Comparison of ENCODE assay signal across 1 cellular context in the genomic region with DNA sequence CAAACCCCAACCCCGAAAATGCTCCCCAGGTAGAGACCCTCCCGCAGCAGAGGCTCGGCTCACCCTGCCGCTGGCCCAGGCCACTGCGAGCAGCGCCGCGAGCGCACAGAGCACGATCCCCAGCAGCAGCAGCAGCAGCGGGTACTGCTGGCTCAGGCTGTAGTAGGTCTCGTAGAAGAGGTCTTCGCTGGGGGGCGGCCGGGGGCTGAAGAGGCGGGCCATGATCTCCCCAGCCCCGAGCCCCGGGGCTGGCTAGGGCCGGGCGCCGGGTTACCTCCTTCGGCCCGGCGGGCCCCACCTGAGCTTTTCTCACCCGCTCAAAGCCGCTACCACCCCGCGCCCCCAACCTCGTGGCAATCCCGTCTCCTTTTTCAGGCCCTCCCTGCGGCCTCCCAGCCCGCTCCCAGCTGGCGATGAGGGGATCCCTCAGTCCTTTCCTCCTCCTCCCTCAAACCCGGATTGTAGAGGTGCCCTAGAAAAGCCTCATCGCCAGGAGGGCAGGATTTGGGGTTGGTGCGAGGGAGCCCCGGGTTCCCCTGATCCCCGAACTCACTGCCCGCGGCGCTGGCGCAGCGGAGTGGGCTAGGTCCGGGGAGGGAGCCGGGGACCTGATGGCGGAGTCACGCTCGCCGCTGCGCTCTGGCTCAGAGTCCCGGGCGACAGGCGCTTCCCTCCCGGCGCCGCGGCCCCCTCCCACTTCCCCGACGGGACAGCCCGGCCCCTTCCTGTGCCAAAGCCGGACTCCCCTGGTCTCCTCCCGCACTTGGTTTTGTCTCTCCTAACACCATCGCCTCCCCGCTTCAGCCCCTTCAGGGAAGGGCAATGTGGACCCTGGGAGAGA.
TF ChIP-seq lines count a peak whose summit lies in the region.

A gene (minus strand): TSS at position 641 of the 841 bp plus-strand sequence. CDS start 419 bp downstream, at position 222.

TF ChIP-seq in HepG2, 621 proteins besides CTCF, POLR2A, EP300 and RAD21 (continued from another document and continues in another):
- TF ChIP-seq, protein P1, sequence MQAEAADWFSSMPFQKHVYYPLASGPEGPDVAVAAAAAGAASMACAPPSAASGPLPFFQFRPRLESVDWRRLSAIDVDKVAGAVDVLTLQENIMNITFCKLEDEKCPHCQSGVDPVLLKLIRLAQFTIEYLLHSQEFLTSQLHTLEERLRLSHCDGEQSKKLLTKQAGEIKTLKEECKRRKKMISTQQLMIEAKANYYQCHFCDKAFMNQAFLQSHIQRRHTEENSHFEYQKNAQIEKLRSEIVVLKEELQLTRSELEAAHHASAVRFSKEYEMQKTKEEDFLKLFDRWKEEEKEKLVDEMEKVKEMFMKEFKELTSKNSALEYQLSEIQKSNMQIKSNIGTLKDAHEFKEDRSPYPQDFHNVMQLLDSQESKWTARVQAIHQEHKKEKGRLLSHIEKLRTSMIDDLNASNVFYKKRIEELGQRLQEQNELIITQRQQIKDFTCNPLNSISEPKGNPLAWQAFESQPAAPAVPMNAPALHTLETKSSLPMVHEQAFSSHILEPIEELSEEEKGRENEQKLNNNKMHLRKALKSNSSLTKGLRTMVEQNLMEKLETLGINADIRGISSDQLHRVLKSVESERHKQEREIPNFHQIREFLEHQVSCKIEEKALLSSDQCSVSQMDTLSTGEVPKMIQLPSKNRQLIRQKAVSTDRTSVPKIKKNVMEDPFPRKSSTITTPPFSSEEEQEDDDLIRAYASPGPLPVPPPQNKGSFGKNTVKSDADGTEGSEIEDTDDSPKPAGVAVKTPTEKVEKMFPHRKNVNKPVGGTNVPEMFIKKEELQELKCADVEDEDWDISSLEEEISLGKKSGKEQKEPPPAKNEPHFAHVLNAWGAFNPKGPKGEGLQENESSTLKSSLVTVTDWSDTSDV (CRISPR knock-in tag; IDR thresholded peaks at IDR 0.05) = peak; percentile 82; the same call in 1 of the 2 replicates
- TF ChIP-seq RELA (CRISPR knock-in tag; IDR thresholded peaks at IDR 0.05) (no peak), ZNF564 (CRISPR knock-in tag; IDR thresholded peaks at IDR 0.05) (no peak), RBM39 (IDR thresholded peaks at IDR 0.05; ENCODE audit: low read depth, low read length, poor library complexity, severe bottlenecking) (no peak), ATF7-NPFF (CRISPR knock-in tag; IDR thresholded peaks at IDR 0.05; ENCODE audit: low read depth) (peak; percentile 46; the same call in 1 of the 2 replicates), SMARCC2 (IDR thresholded peaks at IDR 0.05) (no peak), ZNF343 (CRISPR knock-in tag; IDR thresholded peaks at IDR 0.05) (no peak), SRSF9 (IDR thresholded peaks at IDR 0.05; ENCODE audit: borderline replicate concordance, insufficient read depth, low read depth, low read length, poor library complexity, severe bottlenecking) (no peak), NR2C2 (CRISPR knock-in tag; IDR thresholded peaks at IDR 0.05; ENCODE audit: borderline replicate concordance) (no peak), RBAK (CRISPR knock-in tag; IDR thresholded peaks at IDR 0.05) (no peak), AGO1 (IDR thresholded peaks at IDR 0.05; ENCODE audit: low read depth, low read length, poor library complexity, severe bottlenecking) (peak; percentile 11), KLF12 (CRISPR knock-in tag; IDR thresholded peaks at IDR 0.05; ENCODE audit: borderline replicate concordance) (no peak), MEIS1 (CRISPR knock-in tag; IDR thresholded peaks at IDR 0.05; ENCODE audit: borderline replicate concordance) (0 out of 2 replicates have a peak, but pooled peaks have one; percentile 28), BRD4 (CRISPR knock-in tag; IDR thresholded peaks at IDR 0.05) (peak; percentile 40; the same call in 1 of the 2 replicates), RNF2 (conservative IDR thresholded peaks at IDR 0.05; ENCODE audit: low read depth) (no peak), FOXP1 (IDR thresholded peaks at IDR 0.05) (no peak), FOXP1 (CRISPR knock-in tag; IDR thresholded peaks at IDR 0.05) (no peak)
- TF ChIP-seq, protein P2, sequence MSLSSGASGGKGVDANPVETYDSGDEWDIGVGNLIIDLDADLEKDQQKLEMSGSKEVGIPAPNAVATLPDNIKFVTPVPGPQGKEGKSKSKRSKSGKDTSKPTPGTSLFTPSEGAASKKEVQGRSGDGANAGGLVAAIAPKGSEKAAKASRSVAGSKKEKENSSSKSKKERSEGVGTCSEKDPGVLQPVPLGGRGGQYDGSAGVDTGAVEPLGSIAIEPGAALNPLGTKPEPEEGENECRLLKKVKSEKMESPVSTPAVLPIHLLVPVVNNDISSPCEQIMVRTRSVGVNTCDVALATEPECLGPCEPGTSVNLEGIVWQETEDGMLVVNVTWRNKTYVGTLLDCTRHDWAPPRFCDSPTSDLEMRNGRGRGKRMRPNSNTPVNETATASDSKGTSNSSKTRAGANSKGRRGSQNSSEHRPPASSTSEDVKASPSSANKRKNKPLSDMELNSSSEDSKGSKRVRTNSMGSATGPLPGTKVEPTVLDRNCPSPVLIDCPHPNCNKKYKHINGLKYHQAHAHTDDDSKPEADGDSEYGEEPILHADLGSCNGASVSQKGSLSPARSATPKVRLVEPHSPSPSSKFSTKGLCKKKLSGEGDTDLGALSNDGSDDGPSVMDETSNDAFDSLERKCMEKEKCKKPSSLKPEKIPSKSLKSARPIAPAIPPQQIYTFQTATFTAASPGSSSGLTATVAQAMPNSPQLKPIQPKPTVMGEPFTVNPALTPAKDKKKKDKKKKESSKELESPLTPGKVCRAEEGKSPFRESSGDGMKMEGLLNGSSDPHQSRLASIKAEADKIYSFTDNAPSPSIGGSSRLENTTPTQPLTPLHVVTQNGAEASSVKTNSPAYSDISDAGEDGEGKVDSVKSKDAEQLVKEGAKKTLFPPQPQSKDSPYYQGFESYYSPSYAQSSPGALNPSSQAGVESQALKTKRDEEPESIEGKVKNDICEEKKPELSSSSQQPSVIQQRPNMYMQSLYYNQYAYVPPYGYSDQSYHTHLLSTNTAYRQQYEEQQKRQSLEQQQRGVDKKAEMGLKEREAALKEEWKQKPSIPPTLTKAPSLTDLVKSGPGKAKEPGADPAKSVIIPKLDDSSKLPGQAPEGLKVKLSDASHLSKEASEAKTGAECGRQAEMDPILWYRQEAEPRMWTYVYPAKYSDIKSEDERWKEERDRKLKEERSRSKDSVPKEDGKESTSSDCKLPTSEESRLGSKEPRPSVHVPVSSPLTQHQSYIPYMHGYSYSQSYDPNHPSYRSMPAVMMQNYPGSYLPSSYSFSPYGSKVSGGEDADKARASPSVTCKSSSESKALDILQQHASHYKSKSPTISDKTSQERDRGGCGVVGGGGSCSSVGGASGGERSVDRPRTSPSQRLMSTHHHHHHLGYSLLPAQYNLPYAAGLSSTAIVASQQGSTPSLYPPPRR (CRISPR knock-in tag; IDR thresholded peaks at IDR 0.05; ENCODE audit: borderline replicate concordance) = 0 out of 2 replicates have a peak, but pooled peaks have one; percentile 5
- TF ChIP-seq, protein P3, sequence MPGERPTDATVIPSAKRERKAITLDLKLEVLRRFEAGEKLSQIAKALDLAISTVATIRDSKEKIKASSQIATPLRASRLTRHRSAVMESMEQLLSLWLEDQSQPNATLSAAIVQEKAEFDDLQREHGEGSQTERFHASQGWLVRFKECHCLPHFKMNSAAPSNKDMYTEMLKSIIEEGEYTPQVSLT (CRISPR knock-in tag; IDR thresholded peaks at IDR 0.05; ENCODE audit: borderline replicate concordance, low read depth) = no peak
- TF ChIP-seq, protein P4, sequence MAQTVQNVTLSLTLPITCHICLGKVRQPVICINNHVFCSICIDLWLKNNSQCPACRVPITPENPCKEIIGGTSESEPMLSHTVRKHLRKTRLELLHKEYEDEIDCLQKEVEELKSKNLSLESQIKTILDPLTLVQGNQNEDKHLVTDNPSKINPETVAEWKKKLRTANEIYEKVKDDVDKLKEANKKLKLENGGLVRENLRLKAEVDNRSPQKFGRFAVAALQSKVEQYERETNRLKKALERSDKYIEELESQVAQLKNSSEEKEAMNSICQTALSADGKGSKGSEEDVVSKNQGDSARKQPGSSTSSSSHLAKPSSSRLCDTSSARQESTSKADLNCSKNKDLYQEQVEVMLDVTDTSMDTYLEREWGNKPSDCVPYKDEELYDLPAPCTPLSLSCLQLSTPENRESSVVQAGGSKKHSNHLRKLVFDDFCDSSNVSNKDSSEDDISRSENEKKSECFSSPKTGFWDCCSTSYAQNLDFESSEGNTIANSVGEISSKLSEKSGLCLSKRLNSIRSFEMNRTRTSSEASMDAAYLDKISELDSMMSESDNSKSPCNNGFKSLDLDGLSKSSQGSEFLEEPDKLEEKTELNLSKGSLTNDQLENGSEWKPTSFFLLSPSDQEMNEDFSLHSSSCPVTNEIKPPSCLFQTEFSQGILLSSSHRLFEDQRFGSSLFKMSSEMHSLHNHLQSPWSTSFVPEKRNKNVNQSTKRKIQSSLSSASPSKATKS (CRISPR knock-in tag; IDR thresholded peaks at IDR 0.05) = no peak
- TF ChIP-seq, protein P5, sequence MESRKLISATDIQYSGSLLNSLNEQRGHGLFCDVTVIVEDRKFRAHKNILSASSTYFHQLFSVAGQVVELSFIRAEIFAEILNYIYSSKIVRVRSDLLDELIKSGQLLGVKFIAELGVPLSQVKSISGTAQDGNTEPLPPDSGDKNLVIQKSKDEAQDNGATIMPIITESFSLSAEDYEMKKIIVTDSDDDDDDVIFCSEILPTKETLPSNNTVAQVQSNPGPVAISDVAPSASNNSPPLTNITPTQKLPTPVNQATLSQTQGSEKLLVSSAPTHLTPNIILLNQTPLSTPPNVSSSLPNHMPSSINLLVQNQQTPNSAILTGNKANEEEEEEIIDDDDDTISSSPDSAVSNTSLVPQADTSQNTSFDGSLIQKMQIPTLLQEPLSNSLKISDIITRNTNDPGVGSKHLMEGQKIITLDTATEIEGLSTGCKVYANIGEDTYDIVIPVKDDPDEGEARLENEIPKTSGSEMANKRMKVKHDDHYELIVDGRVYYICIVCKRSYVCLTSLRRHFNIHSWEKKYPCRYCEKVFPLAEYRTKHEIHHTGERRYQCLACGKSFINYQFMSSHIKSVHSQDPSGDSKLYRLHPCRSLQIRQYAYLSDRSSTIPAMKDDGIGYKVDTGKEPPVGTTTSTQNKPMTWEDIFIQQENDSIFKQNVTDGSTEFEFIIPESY (CRISPR knock-in tag; IDR thresholded peaks at IDR 0.05) = peak; percentile 83
- TF ChIP-seq, protein P6, sequence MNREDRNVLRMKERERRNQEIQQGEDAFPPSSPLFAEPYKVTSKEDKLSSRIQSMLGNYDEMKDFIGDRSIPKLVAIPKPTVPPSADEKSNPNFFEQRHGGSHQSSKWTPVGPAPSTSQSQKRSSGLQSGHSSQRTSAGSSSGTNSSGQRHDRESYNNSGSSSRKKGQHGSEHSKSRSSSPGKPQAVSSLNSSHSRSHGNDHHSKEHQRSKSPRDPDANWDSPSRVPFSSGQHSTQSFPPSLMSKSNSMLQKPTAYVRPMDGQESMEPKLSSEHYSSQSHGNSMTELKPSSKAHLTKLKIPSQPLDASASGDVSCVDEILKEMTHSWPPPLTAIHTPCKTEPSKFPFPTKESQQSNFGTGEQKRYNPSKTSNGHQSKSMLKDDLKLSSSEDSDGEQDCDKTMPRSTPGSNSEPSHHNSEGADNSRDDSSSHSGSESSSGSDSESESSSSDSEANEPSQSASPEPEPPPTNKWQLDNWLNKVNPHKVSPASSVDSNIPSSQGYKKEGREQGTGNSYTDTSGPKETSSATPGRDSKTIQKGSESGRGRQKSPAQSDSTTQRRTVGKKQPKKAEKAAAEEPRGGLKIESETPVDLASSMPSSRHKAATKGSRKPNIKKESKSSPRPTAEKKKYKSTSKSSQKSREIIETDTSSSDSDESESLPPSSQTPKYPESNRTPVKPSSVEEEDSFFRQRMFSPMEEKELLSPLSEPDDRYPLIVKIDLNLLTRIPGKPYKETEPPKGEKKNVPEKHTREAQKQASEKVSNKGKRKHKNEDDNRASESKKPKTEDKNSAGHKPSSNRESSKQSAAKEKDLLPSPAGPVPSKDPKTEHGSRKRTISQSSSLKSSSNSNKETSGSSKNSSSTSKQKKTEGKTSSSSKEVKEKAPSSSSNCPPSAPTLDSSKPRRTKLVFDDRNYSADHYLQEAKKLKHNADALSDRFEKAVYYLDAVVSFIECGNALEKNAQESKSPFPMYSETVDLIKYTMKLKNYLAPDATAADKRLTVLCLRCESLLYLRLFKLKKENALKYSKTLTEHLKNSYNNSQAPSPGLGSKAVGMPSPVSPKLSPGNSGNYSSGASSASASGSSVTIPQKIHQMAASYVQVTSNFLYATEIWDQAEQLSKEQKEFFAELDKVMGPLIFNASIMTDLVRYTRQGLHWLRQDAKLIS (CRISPR knock-in tag; IDR thresholded peaks at IDR 0.05) = no peak
- TF ChIP-seq, protein P7, sequence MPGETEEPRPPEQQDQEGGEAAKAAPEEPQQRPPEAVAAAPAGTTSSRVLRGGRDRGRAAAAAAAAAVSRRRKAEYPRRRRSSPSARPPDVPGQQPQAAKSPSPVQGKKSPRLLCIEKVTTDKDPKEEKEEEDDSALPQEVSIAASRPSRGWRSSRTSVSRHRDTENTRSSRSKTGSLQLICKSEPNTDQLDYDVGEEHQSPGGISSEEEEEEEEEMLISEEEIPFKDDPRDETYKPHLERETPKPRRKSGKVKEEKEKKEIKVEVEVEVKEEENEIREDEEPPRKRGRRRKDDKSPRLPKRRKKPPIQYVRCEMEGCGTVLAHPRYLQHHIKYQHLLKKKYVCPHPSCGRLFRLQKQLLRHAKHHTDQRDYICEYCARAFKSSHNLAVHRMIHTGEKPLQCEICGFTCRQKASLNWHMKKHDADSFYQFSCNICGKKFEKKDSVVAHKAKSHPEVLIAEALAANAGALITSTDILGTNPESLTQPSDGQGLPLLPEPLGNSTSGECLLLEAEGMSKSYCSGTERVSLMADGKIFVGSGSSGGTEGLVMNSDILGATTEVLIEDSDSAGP (CRISPR knock-in tag; IDR thresholded peaks at IDR 0.05; ENCODE audit: borderline replicate concordance) = no peak
- TF ChIP-seq, protein P8, sequence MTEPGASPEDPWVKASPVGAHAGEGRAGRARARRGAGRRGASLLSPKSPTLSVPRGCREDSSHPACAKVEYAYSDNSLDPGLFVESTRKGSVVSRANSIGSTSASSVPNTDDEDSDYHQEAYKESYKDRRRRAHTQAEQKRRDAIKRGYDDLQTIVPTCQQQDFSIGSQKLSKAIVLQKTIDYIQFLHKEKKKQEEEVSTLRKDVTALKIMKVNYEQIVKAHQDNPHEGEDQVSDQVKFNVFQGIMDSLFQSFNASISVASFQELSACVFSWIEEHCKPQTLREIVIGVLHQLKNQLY (CRISPR knock-in tag; IDR thresholded peaks at IDR 0.05) = no peak
- TF ChIP-seq, protein P9, sequence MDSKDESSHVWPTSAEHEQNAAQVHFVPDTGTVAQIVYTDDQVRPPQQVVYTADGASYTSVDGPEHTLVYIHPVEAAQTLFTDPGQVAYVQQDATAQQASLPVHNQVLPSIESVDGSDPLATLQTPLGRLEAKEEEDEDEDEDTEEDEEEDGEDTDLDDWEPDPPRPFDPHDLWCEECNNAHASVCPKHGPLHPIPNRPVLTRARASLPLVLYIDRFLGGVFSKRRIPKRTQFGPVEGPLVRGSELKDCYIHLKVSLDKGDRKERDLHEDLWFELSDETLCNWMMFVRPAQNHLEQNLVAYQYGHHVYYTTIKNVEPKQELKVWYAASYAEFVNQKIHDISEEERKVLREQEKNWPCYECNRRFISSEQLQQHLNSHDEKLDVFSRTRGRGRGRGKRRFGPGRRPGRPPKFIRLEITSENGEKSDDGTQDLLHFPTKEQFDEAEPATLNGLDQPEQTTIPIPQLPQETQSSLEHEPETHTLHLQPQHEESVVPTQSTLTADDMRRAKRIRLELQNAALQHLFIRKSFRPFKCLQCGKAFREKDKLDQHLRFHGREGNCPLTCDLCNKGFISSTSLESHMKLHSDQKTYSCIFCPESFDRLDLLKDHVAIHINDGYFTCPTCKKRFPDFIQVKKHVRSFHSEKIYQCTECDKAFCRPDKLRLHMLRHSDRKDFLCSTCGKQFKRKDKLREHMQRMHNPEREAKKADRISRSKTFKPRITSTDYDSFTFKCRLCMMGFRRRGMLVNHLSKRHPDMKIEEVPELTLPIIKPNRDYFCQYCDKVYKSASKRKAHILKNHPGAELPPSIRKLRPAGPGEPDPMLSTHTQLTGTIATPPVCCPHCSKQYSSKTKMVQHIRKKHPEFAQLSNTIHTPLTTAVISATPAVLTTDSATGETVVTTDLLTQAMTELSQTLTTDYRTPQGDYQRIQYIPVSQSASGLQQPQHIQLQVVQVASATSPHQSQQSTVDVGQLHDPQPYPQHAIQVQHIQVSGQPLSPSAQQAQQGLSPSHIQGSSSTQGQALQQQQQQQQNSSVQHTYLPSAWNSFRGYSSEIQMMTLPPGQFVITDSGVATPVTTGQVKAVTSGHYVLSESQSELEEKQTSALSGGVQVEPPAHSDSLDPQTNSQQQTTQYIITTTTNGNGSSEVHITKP (CRISPR knock-in tag; IDR thresholded peaks at IDR 0.05; ENCODE audit: low read depth) = no peak
